ENCODE assay signal across 1 cellular context in genomic region chr2:131207839-131208238, GRCh38. TPM values are rescaled to one million over a fixed set of nuclear protein-coding genes. Genes with fewer than 3 reads are reported as not detected.
"Had no signal": no experiment of that assay in that cellular context is flagged by ENCODE, and none has a peak within 500 bp of the region (broad histone marks: within the 10 kb centered on the region; RNA-seq: fewer than 3 reads in every experiment).

No MANE protein-coding gene starts in this region.

RNA-seq across cellular contexts. Expression of gene POTEE, which starts 1.5 kb away (rescaled TPM):
- total RNA-seq: IMR-90 had no signal
